15 cellular contexts compared by ENCODE assay signal in the genomic region with DNA sequence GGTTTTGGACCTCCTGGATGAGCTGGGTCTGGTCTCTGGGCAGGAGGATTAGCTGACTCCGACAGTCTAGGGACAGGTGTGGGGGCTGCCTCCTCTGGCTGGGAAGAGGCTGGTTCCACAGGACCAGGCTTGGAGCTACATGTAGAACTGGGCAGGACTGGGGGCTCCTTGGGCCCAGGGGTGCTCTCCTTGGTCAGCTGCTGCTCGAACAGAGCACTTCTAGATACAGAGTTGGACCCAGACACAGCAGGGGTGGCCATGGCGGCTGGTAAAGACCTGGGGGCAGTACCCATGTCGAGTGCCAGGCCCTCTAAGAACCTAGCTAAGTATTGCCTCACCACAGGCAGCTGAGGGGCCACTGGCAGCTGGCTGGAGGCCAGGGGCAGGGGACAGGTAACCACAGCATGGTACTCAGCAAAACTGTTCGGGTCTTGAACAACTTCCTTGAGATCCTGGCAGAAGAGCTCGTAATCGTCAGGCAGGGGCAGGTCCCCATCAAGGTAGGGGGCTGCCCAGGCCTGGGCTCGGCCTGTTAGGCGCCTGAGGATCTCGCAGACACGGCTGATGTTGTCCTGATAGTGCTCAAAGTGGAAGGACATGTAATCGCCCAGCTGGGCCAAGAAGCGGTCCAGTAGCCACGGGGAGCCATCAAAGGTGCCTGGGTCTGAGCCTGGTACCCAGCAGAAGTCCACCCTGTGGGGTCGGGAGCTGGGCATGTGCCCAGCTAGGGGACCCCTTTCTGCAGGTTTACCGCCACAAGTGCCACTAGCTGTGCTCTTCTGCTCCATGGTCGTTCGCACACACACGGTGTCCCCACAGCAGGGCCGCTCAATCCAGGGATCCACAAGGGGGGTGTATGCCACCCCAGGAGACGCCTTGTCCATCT. TPM values are rescaled to one million over a fixed set of nuclear protein-coding genes. Genes with fewer than 3 reads are reported as not detected.
DNase-seq lines count a peak whose midpoint lies in the region; ATAC-seq, FAIRE-seq and TF ChIP-seq lines count a peak whose summit lies in the region.
"Had no signal": no experiment of that assay in that cellular context is flagged by ENCODE, and none has a peak within 500 bp of the region (broad histone marks: within the 10 kb centered on the region; RNA-seq: fewer than 3 reads in every experiment).

No MANE protein-coding gene starts in this region.

- H3K4me3 ChIP-seq in A673 (ENCODE audit: low read depth, low read length, poor library complexity, severe bottlenecking) (no peak overlapping the region), kidney (ENCODE audit: low read length in 2 of 2) (no peak overlapping the region)

- peak overlapping the region; percentile 83 for H3K4me3 Mint-ChIP-seq in CD4-positive, alpha-beta T cell
- peak overlapping the region; percentile 55 for H3K4me3 Mint-ChIP-seq in activated B cell treated with CpG ODN at 0.5 μM for 24 hours

- CTCF ChIA-PET in A673 (lab: Charles Lee) = interaction anchor here (0.5 kb wide), 1 partner anchor 37 kb away, joined by 5 read pairs; no protein-coding TSS in a partner anchor
- CTCF ChIA-PET in CD4-positive, alpha-beta T cell (lab: Charles Lee) = interaction anchor here (1.1 kb wide), 1 partner anchor 45 kb away, joined by 3 read pairs; no protein-coding TSS in a partner anchor
- CTCF ChIA-PET in activated B cell treated with CpG ODN at 0.5 μM for 24 hours (lab: Charles Lee) = interaction anchor here (1.2 to 1.4 kb wide), 2 partner anchors 59 to 121 kb away, joined by 3 to 5 read pairs; no protein-coding TSS in a partner anchor

- ATAC-seq in CD4-positive, alpha-beta T cell (ENCODE audit: poor library complexity) = no peak
- no peak for ATAC-seq in activated B cell treated with CpG ODN at 0.5 μM for 24 hours (ENCODE audit: low read depth)
- no peak for ATAC-seq in omental fat pad (ENCODE audit: low FRiP score)

- no peaks in the 10 kb centered on the region for H3K27me3 ChIP-seq in A673 (replicated peaks; ENCODE audit: insufficient read depth, low read depth, low read length, poor library complexity)
- H3K27me3 ChIP-seq in CD4-positive, alpha-beta T cell (ENCODE audit: control insufficient read depth, insufficient read depth, low read length) = no peaks in the 10 kb centered on the region

- intact Hi-C loops in A673 (cut with micrococcal nuclease; ENCODE audit: unreplicated experiment) (no loop called here), activated B cell treated with CpG ODN at 0.5 μM for 24 hours (cut with micrococcal nuclease) (no loop called here), kidney (cut with DNase I) (no loop called here)
- intact Hi-C loops in CD4-positive, alpha-beta T cell (cut with DNase I, micrococcal nuclease) = loop anchor here in 1 of 2 experiments (10.0 kb wide), 3 partner anchors 163 to 557 kb away; a partner anchor contains a TSS

- TF ChIP-seq POLR2A in GM12891 (IDR thresholded peaks at IDR 0.05; ENCODE audit: low read depth, low read length) = no peak

- H3K27ac Mint-ChIP-seq in CD4-positive, alpha-beta T cell = no peak overlapping the region
- no peak overlapping the region for H3K27ac Mint-ChIP-seq in activated B cell treated with CpG ODN at 0.5 μM for 24 hours

- POLR2A ChIA-PET in A673 (lab: Charles Lee; ENCODE audit: low non-redundant PET) (no interaction called here), activated B cell treated with CpG ODN at 0.5 μM for 24 hours (lab: Charles Lee) (no interaction called here)
- POLR2A ChIA-PET in CD4-positive, alpha-beta T cell (lab: Charles Lee) = interaction anchor here (1.3 kb wide), 1 partner anchor 41 kb away, joined by 5 read pairs; no protein-coding TSS in a partner anchor

- H3K9me3 ChIP-seq in A673 (ENCODE audit: low read depth, low read length, poor library complexity, severe bottlenecking) (no peaks in the 10 kb centered on the region), kidney (ENCODE audit: control insufficient read depth in 1 of 2, low read length in 2 of 2) (no peaks in the 10 kb centered on the region)
- H3K9me3 ChIP-seq in CD4-positive, alpha-beta T cell (ENCODE audit: control insufficient read depth, low read length) = no peaks in the 10 kb centered on the region

- FAIRE-seq in kidney (lab: Jason Lieb, UNC) (no peak), GM12891 (lab: Jason Lieb, UNC) (no peak)

- TF ChIP-seq CTCF in A673 (conservative IDR thresholded peaks at IDR 0.05; ENCODE audit: low read depth, low read length) (no peak), activated B cell treated with CpG ODN at 0.5 μM for 24 hours (IDR thresholded peaks at IDR 0.05) (no peak), kidney (IDR thresholded peaks at IDR 0.05; ENCODE audit: borderline replicate concordance, extremely low read depth, insufficient read depth) (no peak), omental fat pad (IDR thresholded peaks at IDR 0.05) (no peak)
- no peak for TF ChIP-seq CTCF in CD4-positive, alpha-beta T cell (IDR thresholded peaks at IDR 0.05)

- H3K9me3 Mint-ChIP-seq in CD4-positive, alpha-beta T cell = no peaks in the 10 kb centered on the region
- no peaks in the 10 kb centered on the region for H3K9me3 Mint-ChIP-seq in activated B cell treated with CpG ODN at 0.5 μM for 24 hours
- H3K9me3 Mint-ChIP-seq: CD4-positive, alpha-beta memory T cell had no signal

- H3K4me1 ChIP-seq in A673 (ENCODE audit: insufficient read depth, low read length, poor library complexity, severe bottlenecking) (peaks cover 11% of the 10 kb centered on the region), kidney (ENCODE audit: control insufficient read depth in 1 of 2, insufficient read depth in 1 of 2, low read depth in 1 of 2, low read length in 2 of 2) (peaks cover 7 to 34% of the 10 kb centered on the region in 2 donors)

- H3K27ac ChIP-seq in A673 (ENCODE audit: low read depth, low read length, poor library complexity, severe bottlenecking) (peak overlapping the region; percentile 28), kidney (ENCODE audit: low read depth in 2 of 2, low read length in 2 of 2) (no peak overlapping the region)
- no peak overlapping the region for H3K27ac ChIP-seq in CD4-positive, alpha-beta T cell (ENCODE audit: low read depth, low read length)

- peaks cover 32% of the 10 kb centered on the region for H3K36me3 ChIP-seq in A673 (ENCODE audit: insufficient read depth, low read length, poor library complexity, severe bottlenecking)
- peaks cover 0 to 22% of the 10 kb centered on the region in 2 donors for H3K36me3 ChIP-seq in kidney (ENCODE audit: control insufficient read depth in 1 of 2, insufficient read depth in 2 of 2, low read length in 2 of 2)

- DNase-seq in A673 (ENCODE audit: low spot score) (no peak), activated B cell treated with CpG ODN at 0.5 μM for 24 hours (no peak), kidney (peak; percentile 57), ureter (ENCODE audit: low spot score) (no peak), GM12891 (ENCODE audit: insufficient read length, low spot score) (no peak), CD1c-positive myeloid dendritic cell (ENCODE audit: extremely low spot score) (no peak), omental fat pad (ENCODE audit: low spot score) (no peak)
- no peak for DNase-seq in CD4-positive, alpha-beta T cell
- DNase-seq: cerebellar nuclear complex, IMR-90, midbrain, NCI-H1417, NCI-H345, RPMI8226 had no signal

- no peaks in the 10 kb centered on the region for H3K27me3 Mint-ChIP-seq in CD4-positive, alpha-beta T cell
- H3K27me3 Mint-ChIP-seq in activated B cell treated with CpG ODN at 0.5 μM for 24 hours = no peaks in the 10 kb centered on the region
- H3K27me3 Mint-ChIP-seq: CD4-positive, alpha-beta memory T cell had no signal

- no TSS peak for BruUV-seq in A673 (replicated peaks; lab: Mats Ljungman, UMichigan)

- H3K9ac ChIP-seq in kidney (ENCODE audit: low read length in 2 of 2) = no peak overlapping the region

- peaks cover 47% of the 10 kb centered on the region for H3K4me1 Mint-ChIP-seq in CD4-positive, alpha-beta T cell (ENCODE audit: low read depth)
- peaks cover 32% of the 10 kb centered on the region for H3K4me1 Mint-ChIP-seq in activated B cell treated with CpG ODN at 0.5 μM for 24 hours

- H3K36me3 Mint-ChIP-seq in CD4-positive, alpha-beta T cell (ENCODE audit: low read depth) = peaks cover 69% of the 10 kb centered on the region
- H3K36me3 Mint-ChIP-seq in activated B cell treated with CpG ODN at 0.5 μM for 24 hours (ENCODE audit: low read depth) = peaks cover 21% of the 10 kb centered on the region

TF ChIP-seq in GM12891, 5 proteins besides CTCF, POLR2A, EP300 and RAD21:
- TF ChIP-seq TAF1 (IDR thresholded peaks at IDR 0.05; ENCODE audit: low read depth, low read length) (no peak), POLR2AphosphoS5 (IDR thresholded peaks at IDR 0.05; ENCODE audit: low read depth, low read length) (no peak), PAX5 (IDR thresholded peaks at IDR 0.05; ENCODE audit: insufficient read depth, low read length, severe bottlenecking) (no peak), SPI1 (IDR thresholded peaks at IDR 0.05; ENCODE audit: low read depth, low read length) (no peak), POU2F2 (IDR thresholded peaks at IDR 0.05; ENCODE audit: low read depth, low read length) (no peak)

RNA-seq across cellular contexts. Expression of a gene that starts 3.1 kb away (rescaled TPM):
- total RNA-seq in A673 (2021) (17.8 and 17.9 TPM in 2 replicates), activated B cell treated with CpG ODN at 0.5 μM for 24 hours (5.8 and 6.3 TPM in 2 replicates), kidney (4.4 TPM), ureter (6.0 TPM), omental fat pad (1 to 10 TPM; 4.3 to 7.6 (median 6.1) TPM)
- 1 to 10 TPM; 3.0 to 6.5 TPM for total RNA-seq in CD4-positive, alpha-beta T cell
- polyA plus RNA-seq in kidney (ENCODE audit: insufficient read depth, low read depth, low replicate concordance) = 4.0 TPM
- 3.5 TPM for polyA plus RNA-seq in GM12891 (2012; ENCODE audit: low read depth, missing spikeins)

RNA-seq across cellular contexts. Expression of a gene that starts 3.1 kb away (rescaled TPM):
- total RNA-seq in A673 (2021) = 22.7 and 25.6 TPM in 2 replicates
- 10 to 100 TPM; 24.7 TPM for total RNA-seq in CD4-positive, alpha-beta T cell
- 9.1 and 12.1 TPM in 2 replicates for total RNA-seq in activated B cell treated with CpG ODN at 0.5 μM for 24 hours
- total RNA-seq in kidney = 16.7 TPM
- polyA plus RNA-seq in kidney (ENCODE audit: insufficient read depth, low read depth, low replicate concordance) = 8.8 TPM
- total RNA-seq in ureter = 28.6 TPM
- 5.7 TPM for polyA plus RNA-seq in GM12891 (2012; ENCODE audit: low read depth, missing spikeins)
- 10 to 100 TPM in 3 of 4 donors, 1 to 10 TPM in 1; 7.6 to 12.6 (median 10.4) TPM for total RNA-seq in omental fat pad
